2 cellular contexts compared by ENCODE assay signal in the genomic region with DNA sequence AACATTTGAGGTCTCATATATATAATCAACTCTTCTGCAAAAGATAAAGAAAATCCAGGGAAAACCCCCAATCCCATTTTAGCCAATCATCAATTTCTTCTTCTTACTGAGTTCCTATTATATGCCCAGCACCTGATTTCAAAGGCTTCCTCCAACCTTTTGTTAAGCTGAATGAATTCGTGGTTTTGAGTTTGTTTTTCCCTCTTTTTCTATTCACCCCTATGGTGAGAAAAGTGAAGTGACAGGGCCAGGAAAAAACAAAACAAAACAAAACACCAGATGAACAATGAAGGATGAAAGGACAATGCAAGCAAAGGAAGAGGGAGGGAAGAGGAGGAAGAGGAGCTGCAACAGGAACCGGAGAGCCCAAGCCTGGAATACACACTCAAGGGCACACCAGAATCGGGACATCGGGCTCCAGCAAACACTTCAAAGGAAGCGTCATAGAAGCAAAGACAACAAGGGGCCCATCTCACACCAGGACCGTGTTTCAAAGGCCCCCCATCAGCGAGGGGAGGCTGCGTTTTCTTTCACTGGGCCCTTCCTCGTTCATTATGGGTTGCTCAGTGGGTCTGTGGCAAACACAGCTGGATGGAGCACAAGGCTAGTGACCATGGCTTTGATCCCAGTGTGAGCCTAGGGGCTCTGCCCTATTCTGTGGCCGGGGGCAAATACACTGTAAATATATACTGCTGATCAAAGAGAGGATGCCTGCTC.
TF ChIP-seq lines count a peak whose summit lies in the region.

No MANE protein-coding gene starts in this region.

TF ChIP-seq in GM23338, 12 proteins besides CTCF, POLR2A, EP300 and RAD21 (continued from another document):
- TF ChIP-seq, protein P1, sequence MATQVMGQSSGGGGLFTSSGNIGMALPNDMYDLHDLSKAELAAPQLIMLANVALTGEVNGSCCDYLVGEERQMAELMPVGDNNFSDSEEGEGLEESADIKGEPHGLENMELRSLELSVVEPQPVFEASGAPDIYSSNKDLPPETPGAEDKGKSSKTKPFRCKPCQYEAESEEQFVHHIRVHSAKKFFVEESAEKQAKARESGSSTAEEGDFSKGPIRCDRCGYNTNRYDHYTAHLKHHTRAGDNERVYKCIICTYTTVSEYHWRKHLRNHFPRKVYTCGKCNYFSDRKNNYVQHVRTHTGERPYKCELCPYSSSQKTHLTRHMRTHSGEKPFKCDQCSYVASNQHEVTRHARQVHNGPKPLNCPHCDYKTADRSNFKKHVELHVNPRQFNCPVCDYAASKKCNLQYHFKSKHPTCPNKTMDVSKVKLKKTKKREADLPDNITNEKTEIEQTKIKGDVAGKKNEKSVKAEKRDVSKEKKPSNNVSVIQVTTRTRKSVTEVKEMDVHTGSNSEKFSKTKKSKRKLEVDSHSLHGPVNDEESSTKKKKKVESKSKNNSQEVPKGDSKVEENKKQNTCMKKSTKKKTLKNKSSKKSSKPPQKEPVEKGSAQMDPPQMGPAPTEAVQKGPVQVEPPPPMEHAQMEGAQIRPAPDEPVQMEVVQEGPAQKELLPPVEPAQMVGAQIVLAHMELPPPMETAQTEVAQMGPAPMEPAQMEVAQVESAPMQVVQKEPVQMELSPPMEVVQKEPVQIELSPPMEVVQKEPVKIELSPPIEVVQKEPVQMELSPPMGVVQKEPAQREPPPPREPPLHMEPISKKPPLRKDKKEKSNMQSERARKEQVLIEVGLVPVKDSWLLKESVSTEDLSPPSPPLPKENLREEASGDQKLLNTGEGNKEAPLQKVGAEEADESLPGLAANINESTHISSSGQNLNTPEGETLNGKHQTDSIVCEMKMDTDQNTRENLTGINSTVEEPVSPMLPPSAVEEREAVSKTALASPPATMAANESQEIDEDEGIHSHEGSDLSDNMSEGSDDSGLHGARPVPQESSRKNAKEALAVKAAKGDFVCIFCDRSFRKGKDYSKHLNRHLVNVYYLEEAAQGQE (IDR thresholded peaks at IDR 0.05; ENCODE audit: unreplicated experiment): no peak
- TF ChIP-seq JUNB (IDR thresholded peaks at IDR 0.05; ENCODE audit: unreplicated experiment) (no peak), POLR2AphosphoS5 (IDR thresholded peaks at IDR 0.05; ENCODE audit: low read depth) (no peak), EZH2phosphoT487 (IDR thresholded peaks at IDR 0.05; ENCODE audit: unreplicated experiment) (no peak), NANOG (IDR thresholded peaks at IDR 0.05; ENCODE audit: borderline replicate concordance) (no peak), EZH2 (IDR thresholded peaks at IDR 0.05; ENCODE audit: low read depth, unreplicated experiment) (no peak), ZNF114 (CRISPR knock-in tag; IDR thresholded peaks at IDR 0.05) (no peak)

TF ChIP-seq in SK-N-SH treated with all-trans-retinoic acid at 6 μM for 48 hours, 23 proteins besides CTCF, POLR2A, EP300 and RAD21 (continued from another document):
- TF ChIP-seq ESRRG (CRISPR knock-in tag; IDR thresholded peaks at IDR 0.05) (no peak), PPARA (CRISPR knock-in tag; IDR thresholded peaks at IDR 0.05; ENCODE audit: borderline replicate concordance) (no peak), GLIS3 (CRISPR knock-in tag; IDR thresholded peaks at IDR 0.05) (no peak), RARB (CRISPR knock-in tag; IDR thresholded peaks at IDR 0.05) (no peak), ZNF565 (CRISPR knock-in tag; conservative IDR thresholded peaks at IDR 0.05; ENCODE audit: low read depth) (no peak)
- TF ChIP-seq, protein P2, sequence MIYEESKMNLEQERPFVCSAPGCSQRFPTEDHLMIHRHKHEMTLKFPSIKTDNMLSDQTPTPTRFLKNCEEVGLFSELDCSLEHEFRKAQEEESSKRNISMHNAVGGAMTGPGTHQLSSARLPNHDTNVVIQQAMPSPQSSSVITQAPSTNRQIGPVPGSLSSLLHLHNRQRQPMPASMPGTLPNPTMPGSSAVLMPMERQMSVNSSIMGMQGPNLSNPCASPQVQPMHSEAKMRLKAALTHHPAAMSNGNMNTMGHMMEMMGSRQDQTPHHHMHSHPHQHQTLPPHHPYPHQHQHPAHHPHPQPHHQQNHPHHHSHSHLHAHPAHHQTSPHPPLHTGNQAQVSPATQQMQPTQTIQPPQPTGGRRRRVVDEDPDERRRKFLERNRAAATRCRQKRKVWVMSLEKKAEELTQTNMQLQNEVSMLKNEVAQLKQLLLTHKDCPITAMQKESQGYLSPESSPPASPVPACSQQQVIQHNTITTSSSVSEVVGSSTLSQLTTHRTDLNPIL (CRISPR knock-in tag; IDR thresholded peaks at IDR 0.05; ENCODE audit: low read depth): no peak
- TF ChIP-seq, protein P3, sequence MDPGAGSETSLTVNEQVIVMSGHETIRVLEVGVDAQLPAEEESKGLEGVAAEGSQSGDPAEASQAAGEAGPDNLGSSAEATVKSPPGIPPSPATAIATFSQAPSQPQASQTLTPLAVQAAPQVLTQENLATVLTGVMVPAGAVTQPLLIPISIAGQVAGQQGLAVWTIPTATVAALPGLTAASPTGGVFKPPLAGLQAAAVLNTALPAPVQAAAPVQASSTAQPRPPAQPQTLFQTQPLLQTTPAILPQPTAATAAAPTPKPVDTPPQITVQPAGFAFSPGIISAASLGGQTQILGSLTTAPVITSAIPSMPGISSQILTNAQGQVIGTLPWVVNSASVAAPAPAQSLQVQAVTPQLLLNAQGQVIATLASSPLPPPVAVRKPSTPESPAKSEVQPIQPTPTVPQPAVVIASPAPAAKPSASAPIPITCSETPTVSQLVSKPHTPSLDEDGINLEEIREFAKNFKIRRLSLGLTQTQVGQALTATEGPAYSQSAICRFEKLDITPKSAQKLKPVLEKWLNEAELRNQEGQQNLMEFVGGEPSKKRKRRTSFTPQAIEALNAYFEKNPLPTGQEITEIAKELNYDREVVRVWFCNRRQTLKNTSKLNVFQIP (CRISPR knock-in tag; IDR thresholded peaks at IDR 0.05; ENCODE audit: borderline replicate concordance, low read depth): no peak
